Comparison of ENCODE assay signal across 8 cellular contexts in genomic region chr11:118792642-118793124, GRCh38. TPM values are rescaled to one million over a fixed set of nuclear protein-coding genes. Genes with fewer than 3 reads are reported as not detected.
A peak's percentile ranks its signal among the peaks of the same experiment; 100 is the strongest.
DNase-seq lines count a peak whose midpoint lies in the region; ATAC-seq and TF ChIP-seq lines count a peak whose summit lies in the region.

No MANE protein-coding gene starts in this region.

- H3K4me3 ChIP-seq in dorsolateral prefrontal cortex (peak overlapping the region; percentile 22 to 98 (median 87)), left lung (peak overlapping the region; percentile 77 to 100)

- TF ChIP-seq POLR2A in GM18505 (IDR thresholded peaks at IDR 0.05; ENCODE audit: borderline replicate concordance, extremely low read depth, insufficient read depth, insufficient read length) = peak; percentile 93

- intact Hi-C loops in dorsolateral prefrontal cortex (cut with DNase I) = loop anchor here (5.0 to 10.0 kb wide), 6 partner anchors 85 to 180 kb away; partner anchors contain the start of genes BCL9L (in 2 of the 2) and UPK2 (in 1 of the 2)
- intact Hi-C loops in left lung (cut with DNase I) = no loop called here

- H3K27ac ChIP-seq in dorsolateral prefrontal cortex (peak overlapping the region; percentile 1 to 100 (median 99)), left lung (peak overlapping the region; percentile 100)

- H3K9me3 ChIP-seq in left lung = no peaks in the 10 kb centered on the region

- no peaks in the 10 kb centered on the region for H3K36me3 ChIP-seq in left lung

- ATAC-seq in GM18505 (IDR thresholded peaks at IDR 0.05; ENCODE audit: unreplicated experiment) (peak; percentile 34), HG02763 (IDR thresholded peaks at IDR 0.05; ENCODE audit: unreplicated experiment) (peak; percentile 56), left lung (peak; percentile 68)

- peaks cover 13 to 33% of the 10 kb centered on the region in 2 donors for H3K4me1 ChIP-seq in left lung

- no peaks in the 10 kb centered on the region for H3K27me3 ChIP-seq in dorsolateral prefrontal cortex
- no peaks in the 10 kb centered on the region for H3K27me3 ChIP-seq in left lung

- DNase-seq in NCI-H226 = peak; percentile 94
- peak; percentile 11 to 75 for DNase-seq in activated CD4-positive, alpha-beta T cell treated with anti-CD3 and anti-CD28 coated beads, Interleukin-2, amount 50 U/mL, for 24 hours (ENCODE audit: low read depth in 1 of 2, low spot score in 1 of 2)
- DNase-seq in dorsolateral prefrontal cortex = peak in 9 of 10 donors; percentile 52 to 79 (median 64)
- peak in 1 of 2 donors; percentile 80 for DNase-seq in left lung
- DNase-seq in stimulated activated CD4-positive, alpha-beta T cell treated with anti-CD3 and anti-CD28 coated beads, Interleukin-2, amount 100 ng/mL, for 4 hours (ENCODE audit: low read depth) = peak; percentile 57
- no peak for DNase-seq in NCI-H1092 (lab: John Stamatoyannopoulos, UW)

- TF ChIP-seq CTCF in dorsolateral prefrontal cortex (IDR thresholded peaks at IDR 0.05 in 54 of 56, conservative IDR thresholded peaks at IDR 0.05 in 2 of 56; ENCODE audit: low read depth in 1 of 56, partially characterized antibody in 56 of 56) (no peak), left lung (IDR thresholded peaks at IDR 0.05) (no peak)

RNA-seq across cellular contexts. Expression of gene DDX6, which starts 1.7 kb away (rescaled TPM):
- total RNA-seq in dorsolateral prefrontal cortex (100 to 1,000 TPM; 139 to 229 (median 190) TPM), left lung (100 to 1,000 TPM; 105 to 117 TPM)

Comparison
In these comparisons a context has a peak if more than half of its experiments do, and no peak if none do; other contexts are left out.
1. intact Hi-C loops: an anchor here in dorsolateral prefrontal cortex (5.0 to 10.0 kb wide); none called in left lung.